Comparison of ENCODE assay signal across 16 cellular contexts in the genomic region with DNA sequence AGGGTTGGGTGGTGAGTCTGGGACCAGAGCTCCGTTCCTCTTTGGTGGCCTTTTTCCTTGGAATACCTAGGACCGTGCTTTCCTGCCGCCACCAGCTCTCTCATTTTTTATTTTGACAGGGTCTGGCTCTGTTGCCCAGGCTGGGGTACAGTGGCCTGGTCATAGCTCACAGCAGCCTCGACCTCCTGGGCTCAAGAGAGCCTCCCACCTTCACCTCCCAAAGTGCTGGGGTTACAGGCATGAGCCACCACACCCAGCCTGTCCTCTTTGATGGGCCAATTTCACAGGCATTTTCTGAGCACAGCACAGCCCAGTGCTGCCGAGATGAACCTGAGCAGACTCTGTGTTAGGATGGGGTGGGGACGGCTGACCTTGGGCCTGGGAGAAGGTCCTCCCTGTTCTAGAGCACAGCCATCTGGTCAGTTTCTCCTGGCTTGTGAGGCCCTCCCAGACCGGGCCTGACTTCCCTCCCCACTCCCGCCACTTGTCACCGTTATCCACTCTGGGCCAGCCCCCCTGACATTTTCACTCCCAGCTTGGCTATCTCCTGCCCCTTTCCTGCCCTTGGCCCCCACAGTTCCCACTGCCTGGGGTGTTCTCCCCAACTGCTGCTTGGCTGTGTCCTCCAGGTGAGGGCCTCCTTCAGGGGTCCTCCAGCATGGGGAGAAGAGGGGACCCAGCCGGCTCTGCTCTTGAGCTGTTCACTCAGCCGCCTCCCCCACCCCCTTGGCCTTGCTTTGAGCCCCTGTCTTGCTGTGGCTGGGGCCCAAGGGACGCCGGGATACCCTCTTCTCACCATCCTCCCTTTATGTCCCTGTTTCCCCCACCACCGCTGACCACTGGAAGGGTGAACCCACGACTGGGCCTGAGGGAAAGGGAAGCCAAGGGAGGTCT. TPM values are rescaled to one million over a fixed set of nuclear protein-coding genes. Genes with fewer than 3 reads are reported as not detected.
DNase-seq lines count a peak whose midpoint lies in the region; ATAC-seq and TF ChIP-seq lines count a peak whose summit lies in the region.
"Had no signal": no experiment of that assay in that cellular context is flagged by ENCODE, and none has a peak within 500 bp of the region (broad histone marks: within the 10 kb centered on the region; RNA-seq: fewer than 3 reads in every experiment).

No MANE protein-coding gene starts in this region.

- peaks cover 29% of the 10 kb centered on the region for H4K20me1 ChIP-seq in BLaER1

- no peaks in the 10 kb centered on the region for H3K36me3 ChIP-seq in BLaER1
- H3K36me3 ChIP-seq: gastroesophageal sphincter, prostate gland had no signal

- peak overlapping the region; percentile 33 for H3K27ac ChIP-seq in BLaER1
- H3K27ac ChIP-seq: prostate gland had no signal

- H3K27ac Mint-ChIP-seq in CD14-positive monocyte = peak overlapping the region; percentile 79 to 100 (median 90)
- H3K27ac Mint-ChIP-seq in activated T-helper 17 cell treated with anti-CD3 and anti-CD28 coated beads, Interleukin-2, amount 50 U/mL, for 72 hours = peak overlapping the region; percentile 99
- H3K27ac Mint-ChIP-seq: type B pancreatic cell had no signal

- H3K4me1 Mint-ChIP-seq in CD14-positive monocyte = peaks cover 87% of the 10 kb centered on the region
- H3K4me1 Mint-ChIP-seq in activated T-helper 17 cell treated with anti-CD3 and anti-CD28 coated beads, Interleukin-2, amount 50 U/mL, for 72 hours = peaks cover 45% of the 10 kb centered on the region

- H3K4me1 ChIP-seq in BLaER1 = peaks cover 99% of the 10 kb centered on the region
- H3K4me1 ChIP-seq: prostate gland had no signal

- no peaks in the 10 kb centered on the region for H3K27me3 Mint-ChIP-seq in CD14-positive monocyte (ENCODE audit: low read depth in 3 of 3)
- no peaks in the 10 kb centered on the region for H3K27me3 Mint-ChIP-seq in activated T-helper 17 cell treated with anti-CD3 and anti-CD28 coated beads, Interleukin-2, amount 50 U/mL, for 72 hours
- H3K27me3 Mint-ChIP-seq: type B pancreatic cell had no signal

- ATAC-seq in activated T-helper 17 cell treated with anti-CD3 and anti-CD28 coated beads, Interleukin-2, amount 50 U/mL, for 72 hours (replicated peaks) = no peak
- ATAC-seq: gastroesophageal sphincter, PC-3 had no signal

- H3K9ac ChIP-seq in BLaER1 = 0 out of 2 replicates have a peak overlapping the region, but pooled peaks have one; percentile 0

- DNase-seq in CD14-positive monocyte (ENCODE audit: low spot score) = no peak
- peak; percentile 82 for DNase-seq in mesenteric fat pad (ENCODE audit: low spot score)
- no peak for DNase-seq in HT-29 (ENCODE audit: low spot score)
- no peak for DNase-seq in effector CD4-positive, alpha-beta T cell
- DNase-seq in COR-L47 (lab: John Stamatoyannopoulos, UW) = no peak
- DNase-seq: activated CD4-positive, alpha-beta T cell treated with anti-CD3 and anti-CD28 coated beads for 1 hour; GDM1; NCI-H187; NCI-H524; PC-3; stimulated activated CD4-positive, alpha-beta T cell treated with anti-CD3 and anti-CD28 coated beads, Interleukin-1b, Interleukin-23, amount 100 ng/mL, for 48 hours had no signal

- no peak overlapping the region for H3K4me3 ChIP-seq in BLaER1
- H3K4me3 ChIP-seq: gastroesophageal sphincter, prostate gland had no signal

- no peak for TF ChIP-seq CTCF in CD14-positive monocyte (IDR thresholded peaks at IDR 0.05)

- H3K4me3 Mint-ChIP-seq in CD14-positive monocyte = peak overlapping the region; percentile 12 to 45
- H3K4me3 Mint-ChIP-seq in activated T-helper 17 cell treated with anti-CD3 and anti-CD28 coated beads, Interleukin-2, amount 50 U/mL, for 72 hours = peak overlapping the region; percentile 96
- H3K4me3 Mint-ChIP-seq: type B pancreatic cell had no signal

- H3K9me3 Mint-ChIP-seq in CD14-positive monocyte = peaks cover 0 to 2% (median 0%) of the 10 kb centered on the region in 7 donors
- H3K9me3 Mint-ChIP-seq in activated T-helper 17 cell treated with anti-CD3 and anti-CD28 coated beads, Interleukin-2, amount 50 U/mL, for 72 hours = no peaks in the 10 kb centered on the region
- H3K9me3 Mint-ChIP-seq: type B pancreatic cell had no signal

- H3K36me3 Mint-ChIP-seq in CD14-positive monocyte = peaks cover 7 to 29% of the 10 kb centered on the region in 2 donors
- H3K36me3 Mint-ChIP-seq in activated T-helper 17 cell treated with anti-CD3 and anti-CD28 coated beads, Interleukin-2, amount 50 U/mL, for 72 hours (ENCODE audit: low read depth) = peaks cover 49% of the 10 kb centered on the region
- H3K36me3 Mint-ChIP-seq: type B pancreatic cell had no signal

- H3K4me2 ChIP-seq in BLaER1 = peak overlapping the region; percentile 99

- H3K9me3 ChIP-seq in BLaER1 = no peaks in the 10 kb centered on the region
- H3K9me3 ChIP-seq: gastroesophageal sphincter, prostate gland had no signal

- intact Hi-C loops in CD14-positive monocyte (cut with micrococcal nuclease) = loop anchor here (1.0 to 10.0 kb wide), 3 partner anchors 11 to 423 kb away; a partner anchor contains a TSS

- H3K27me3 ChIP-seq in BLaER1 = no peaks in the 10 kb centered on the region
- H3K27me3 ChIP-seq: gastroesophageal sphincter had no signal

RNA-seq across cellular contexts. Expression of a gene that starts 5.0 kb away (rescaled TPM):
- 10 to 100 TPM; 53.1 to 91.5 TPM for polyA plus RNA-seq in CD14-positive monocyte
- 100 to 1,000 TPM; 156 to 173 TPM for total RNA-seq in activated T-helper 17 cell treated with anti-CD3 and anti-CD28 coated beads, Interleukin-2, amount 50 U/mL, for 72 hours
- total RNA-seq in mesenteric fat pad = 26.8 TPM
- total RNA-seq in HT-29 (2014; rRNA removed; shearing (Covaris generic)) = 1.0 and 1.1 TPM in 2 replicates

Comparison
In these comparisons a context has a peak if more than half of its experiments do, and no peak if none do; other contexts are left out.
1. RNA of a gene that starts 5.0 kb away (total RNA-seq): 156 to 173 TPM in activated T-helper 17 cell treated with anti-CD3 and anti-CD28 coated beads, Interleukin-2, amount 50 U/mL, for 72 hours and 26.8 TPM in mesenteric fat pad (single experiment); 1.0 to 1.1 TPM in HT-29; every median in the first group is over 10 times any median in the second.